In the genomic region with DNA sequence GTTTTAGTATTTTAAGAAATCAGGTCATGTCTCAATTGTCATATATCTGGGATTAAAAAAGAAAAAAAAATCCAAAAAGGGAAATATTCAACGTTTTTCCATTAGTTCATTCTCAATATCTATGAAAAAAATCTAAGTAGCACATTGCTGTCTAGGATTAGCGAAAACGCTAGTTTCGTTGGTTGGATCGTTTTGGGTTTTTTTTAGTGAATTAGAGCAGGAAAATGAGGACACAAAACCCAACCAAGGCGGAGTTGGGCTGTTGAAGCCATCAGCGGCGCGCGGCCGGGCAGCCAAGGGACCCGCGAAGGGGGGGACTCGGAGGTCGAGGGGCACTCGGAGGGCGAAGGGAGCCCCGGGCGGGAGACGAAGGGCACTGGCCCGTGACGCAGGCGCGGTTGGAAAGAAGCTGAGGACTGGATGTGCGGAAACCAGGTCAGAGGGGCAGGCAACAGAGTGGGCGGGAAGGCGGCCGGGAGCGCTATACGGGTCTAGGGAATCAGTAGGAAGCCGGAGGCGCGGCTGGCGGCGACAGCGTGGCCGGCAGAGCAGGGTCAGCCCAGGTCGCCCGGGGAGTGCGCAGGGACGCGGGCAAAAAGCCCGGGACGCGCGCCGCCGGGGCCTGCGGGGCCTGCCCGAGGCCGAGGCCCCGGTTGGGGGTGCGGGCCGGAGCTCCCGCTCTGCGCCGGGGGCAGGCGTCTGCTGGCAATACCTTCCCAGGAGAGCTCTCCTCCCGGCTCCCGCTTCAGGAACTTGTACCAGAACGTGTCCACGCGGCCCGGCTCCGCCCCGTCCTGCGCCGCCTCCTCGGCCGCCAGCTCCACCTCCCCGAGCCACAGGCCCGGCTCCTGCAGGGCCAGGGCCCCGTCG, we compare ENCODE assay signal across 1 cellular context.
A peak's percentile ranks its signal among the peaks of the same experiment; 100 is the strongest.
TF ChIP-seq lines count a peak whose summit lies in the region.

No MANE protein-coding gene starts in this region.

TF ChIP-seq in HepG2, 621 proteins besides CTCF, POLR2A, EP300 and RAD21 (continued from another document and continues in another):
- TF ChIP-seq, protein P1, sequence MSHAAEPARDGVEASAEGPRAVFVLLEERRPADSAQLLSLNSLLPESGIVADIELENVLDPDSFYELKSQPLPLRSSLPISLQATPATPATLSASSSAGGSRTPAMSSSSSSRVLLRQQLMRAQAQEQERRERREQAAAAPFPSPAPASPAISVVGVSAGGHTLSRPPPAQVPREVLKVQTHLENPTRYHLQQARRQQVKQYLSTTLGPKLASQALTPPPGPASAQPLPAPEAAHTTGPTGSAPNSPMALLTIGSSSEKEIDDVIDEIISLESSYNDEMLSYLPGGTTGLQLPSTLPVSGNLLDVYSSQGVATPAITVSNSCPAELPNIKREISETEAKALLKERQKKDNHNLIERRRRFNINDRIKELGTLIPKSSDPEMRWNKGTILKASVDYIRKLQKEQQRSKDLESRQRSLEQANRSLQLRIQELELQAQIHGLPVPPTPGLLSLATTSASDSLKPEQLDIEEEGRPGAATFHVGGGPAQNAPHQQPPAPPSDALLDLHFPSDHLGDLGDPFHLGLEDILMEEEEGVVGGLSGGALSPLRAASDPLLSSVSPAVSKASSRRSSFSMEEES (CRISPR knock-in tag; IDR thresholded peaks at IDR 0.05) = peak; percentile 36; the same call in 1 of the 2 replicates
- 0 out of 2 replicates have a peak, but pooled peaks have one; percentile 70 for TF ChIP-seq HOXA9 (CRISPR knock-in tag; IDR thresholded peaks at IDR 0.05; ENCODE audit: borderline replicate concordance)
- no peak for TF ChIP-seq FOSL1 (CRISPR knock-in tag; IDR thresholded peaks at IDR 0.05; ENCODE audit: borderline replicate concordance)
- no peak for TF ChIP-seq SMYD3 (CRISPR knock-in tag; IDR thresholded peaks at IDR 0.05)
- peak; percentile 67; the same call in 1 of the 2 replicates for TF ChIP-seq ZNF263 (CRISPR knock-in tag; IDR thresholded peaks at IDR 0.05)
- TF ChIP-seq RXRA (CRISPR knock-in tag; IDR thresholded peaks at IDR 0.05) = peak; percentile 96
- TF ChIP-seq CAMTA2 (CRISPR knock-in tag; IDR thresholded peaks at IDR 0.05; ENCODE audit: borderline replicate concordance) = no peak
- TF ChIP-seq U2AF2 (IDR thresholded peaks at IDR 0.05; ENCODE audit: low read depth, low read length) = no peak
- TF ChIP-seq CHCHD3 (CRISPR knock-in tag; IDR thresholded peaks at IDR 0.05) = no peak; the same call in none of the 2 replicates
- TF ChIP-seq, protein P2, sequence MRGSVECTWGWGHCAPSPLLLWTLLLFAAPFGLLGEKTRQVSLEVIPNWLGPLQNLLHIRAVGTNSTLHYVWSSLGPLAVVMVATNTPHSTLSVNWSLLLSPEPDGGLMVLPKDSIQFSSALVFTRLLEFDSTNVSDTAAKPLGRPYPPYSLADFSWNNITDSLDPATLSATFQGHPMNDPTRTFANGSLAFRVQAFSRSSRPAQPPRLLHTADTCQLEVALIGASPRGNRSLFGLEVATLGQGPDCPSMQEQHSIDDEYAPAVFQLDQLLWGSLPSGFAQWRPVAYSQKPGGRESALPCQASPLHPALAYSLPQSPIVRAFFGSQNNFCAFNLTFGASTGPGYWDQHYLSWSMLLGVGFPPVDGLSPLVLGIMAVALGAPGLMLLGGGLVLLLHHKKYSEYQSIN (CRISPR knock-in tag; IDR thresholded peaks at IDR 0.05; ENCODE audit: borderline replicate concordance) = no peak
- no peak; the same call in 1 of the 2 replicates for TF ChIP-seq CREB3 (CRISPR knock-in tag; IDR thresholded peaks at IDR 0.05)
- peak; percentile 59; the same call in 1 of the 2 replicates for TF ChIP-seq MEIS2 (CRISPR knock-in tag; IDR thresholded peaks at IDR 0.05)
- TF ChIP-seq YEATS4 (CRISPR knock-in tag; IDR thresholded peaks at IDR 0.05; ENCODE audit: borderline replicate concordance) = peak; percentile 85
- no peak for TF ChIP-seq SSRP1 (CRISPR knock-in tag; IDR thresholded peaks at IDR 0.05)
- 0 out of 2 replicates have a peak, but pooled peaks have one; percentile 65 for TF ChIP-seq FOXK1 (CRISPR knock-in tag; IDR thresholded peaks at IDR 0.05; ENCODE audit: borderline replicate concordance, low read depth)
- TF ChIP-seq DRAP1 (CRISPR knock-in tag; IDR thresholded peaks at IDR 0.05) = 0 out of 2 replicates have a peak, but pooled peaks have one; percentile 24
- TF ChIP-seq ZBTB2 (CRISPR knock-in tag; IDR thresholded peaks at IDR 0.05; ENCODE audit: low read depth) = peak; percentile 79; the same call in 1 of the 2 replicates
- no peak; the same call in 1 of the 2 replicates for TF ChIP-seq SIN3B (IDR thresholded peaks at IDR 0.05; ENCODE audit: low read length)
- 0 out of 2 replicates have a peak, but pooled peaks have one; percentile 74 for TF ChIP-seq WIZ (CRISPR knock-in tag; IDR thresholded peaks at IDR 0.05)
- no peak for TF ChIP-seq JUND (CRISPR knock-in tag; IDR thresholded peaks at IDR 0.05)
- peak; percentile 79 for TF ChIP-seq RARG (CRISPR knock-in tag; IDR thresholded peaks at IDR 0.05; ENCODE audit: low read depth)
- peak; percentile 57; the same call in 1 of the 2 replicates for TF ChIP-seq ETV6 (CRISPR knock-in tag; conservative IDR thresholded peaks at IDR 0.05)
- TF ChIP-seq, protein P3, sequence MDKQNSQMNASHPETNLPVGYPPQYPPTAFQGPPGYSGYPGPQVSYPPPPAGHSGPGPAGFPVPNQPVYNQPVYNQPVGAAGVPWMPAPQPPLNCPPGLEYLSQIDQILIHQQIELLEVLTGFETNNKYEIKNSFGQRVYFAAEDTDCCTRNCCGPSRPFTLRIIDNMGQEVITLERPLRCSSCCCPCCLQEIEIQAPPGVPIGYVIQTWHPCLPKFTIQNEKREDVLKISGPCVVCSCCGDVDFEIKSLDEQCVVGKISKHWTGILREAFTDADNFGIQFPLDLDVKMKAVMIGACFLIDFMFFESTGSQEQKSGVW (CRISPR knock-in tag; IDR thresholded peaks at IDR 0.05; ENCODE audit: borderline replicate concordance) = no peak
- TF ChIP-seq ZNF331 (CRISPR knock-in tag; IDR thresholded peaks at IDR 0.05) = peak; percentile 69
- TF ChIP-seq HNF4G (IDR thresholded peaks at IDR 0.05; ENCODE audit: borderline replicate concordance, low read depth, low read length) = peak; percentile 71; the same call in 1 of the 2 replicates
- peak; percentile 86; the same call in 1 of the 2 replicates for TF ChIP-seq HNF4G (CRISPR knock-in tag; IDR thresholded peaks at IDR 0.05; ENCODE audit: borderline replicate concordance, low read depth)
- TF ChIP-seq, protein P4, sequence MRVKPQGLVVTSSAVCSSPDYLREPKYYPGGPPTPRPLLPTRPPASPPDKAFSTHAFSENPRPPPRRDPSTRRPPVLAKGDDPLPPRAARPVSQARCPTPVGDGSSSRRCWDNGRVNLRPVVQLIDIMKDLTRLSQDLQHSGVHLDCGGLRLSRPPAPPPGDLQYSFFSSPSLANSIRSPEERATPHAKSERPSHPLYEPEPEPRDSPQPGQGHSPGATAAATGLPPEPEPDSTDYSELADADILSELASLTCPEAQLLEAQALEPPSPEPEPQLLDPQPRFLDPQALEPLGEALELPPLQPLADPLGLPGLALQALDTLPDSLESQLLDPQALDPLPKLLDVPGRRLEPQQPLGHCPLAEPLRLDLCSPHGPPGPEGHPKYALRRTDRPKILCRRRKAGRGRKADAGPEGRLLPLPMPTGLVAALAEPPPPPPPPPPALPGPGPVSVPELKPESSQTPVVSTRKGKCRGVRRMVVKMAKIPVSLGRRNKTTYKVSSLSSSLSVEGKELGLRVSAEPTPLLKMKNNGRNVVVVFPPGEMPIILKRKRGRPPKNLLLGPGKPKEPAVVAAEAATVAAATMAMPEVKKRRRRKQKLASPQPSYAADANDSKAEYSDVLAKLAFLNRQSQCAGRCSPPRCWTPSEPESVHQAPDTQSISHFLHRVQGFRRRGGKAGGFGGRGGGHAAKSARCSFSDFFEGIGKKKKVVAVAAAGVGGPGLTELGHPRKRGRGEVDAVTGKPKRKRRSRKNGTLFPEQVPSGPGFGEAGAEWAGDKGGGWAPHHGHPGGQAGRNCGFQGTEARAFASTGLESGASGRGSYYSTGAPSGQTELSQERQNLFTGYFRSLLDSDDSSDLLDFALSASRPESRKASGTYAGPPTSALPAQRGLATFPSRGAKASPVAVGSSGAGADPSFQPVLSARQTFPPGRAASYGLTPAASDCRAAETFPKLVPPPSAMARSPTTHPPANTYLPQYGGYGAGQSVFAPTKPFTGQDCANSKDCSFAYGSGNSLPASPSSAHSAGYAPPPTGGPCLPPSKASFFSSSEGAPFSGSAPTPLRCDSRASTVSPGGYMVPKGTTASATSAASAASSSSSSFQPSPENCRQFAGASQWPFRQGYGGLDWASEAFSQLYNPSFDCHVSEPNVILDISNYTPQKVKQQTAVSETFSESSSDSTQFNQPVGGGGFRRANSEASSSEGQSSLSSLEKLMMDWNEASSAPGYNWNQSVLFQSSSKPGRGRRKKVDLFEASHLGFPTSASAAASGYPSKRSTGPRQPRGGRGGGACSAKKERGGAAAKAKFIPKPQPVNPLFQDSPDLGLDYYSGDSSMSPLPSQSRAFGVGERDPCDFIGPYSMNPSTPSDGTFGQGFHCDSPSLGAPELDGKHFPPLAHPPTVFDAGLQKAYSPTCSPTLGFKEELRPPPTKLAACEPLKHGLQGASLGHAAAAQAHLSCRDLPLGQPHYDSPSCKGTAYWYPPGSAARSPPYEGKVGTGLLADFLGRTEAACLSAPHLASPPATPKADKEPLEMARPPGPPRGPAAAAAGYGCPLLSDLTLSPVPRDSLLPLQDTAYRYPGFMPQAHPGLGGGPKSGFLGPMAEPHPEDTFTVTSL (CRISPR knock-in tag; IDR thresholded peaks at IDR 0.05; ENCODE audit: borderline replicate concordance) = 0 out of 2 replicates have a peak, but pooled peaks have one; percentile 58
- TF ChIP-seq ZNF17 (CRISPR knock-in tag; IDR thresholded peaks at IDR 0.05) = no peak
- 0 out of 2 replicates have a peak, but pooled peaks have one; percentile 69 for TF ChIP-seq ZNF614 (CRISPR knock-in tag; IDR thresholded peaks at IDR 0.05; ENCODE audit: borderline replicate concordance)
- TF ChIP-seq ZNF616 (CRISPR knock-in tag; IDR thresholded peaks at IDR 0.05; ENCODE audit: low read depth) = no peak
- no peak; the same call in 1 of the 2 replicates for TF ChIP-seq DNMT3B (CRISPR knock-in tag; conservative IDR thresholded peaks at IDR 0.05)
- TF ChIP-seq U2AF1 (optimal IDR thresholded peaks at IDR 0.05; ENCODE audit: low read depth, low read length) = peak; percentile 20
- peak; percentile 97 for TF ChIP-seq ZNF292 (CRISPR knock-in tag; IDR thresholded peaks at IDR 0.05; ENCODE audit: borderline replicate concordance, low read depth)
- TF ChIP-seq NFIB (CRISPR knock-in tag; IDR thresholded peaks at IDR 0.05; ENCODE audit: borderline replicate concordance) = no peak
- TF ChIP-seq ZNF446 (CRISPR knock-in tag; IDR thresholded peaks at IDR 0.05) = peak; percentile 48
- TF ChIP-seq NFE2 (CRISPR knock-in tag; IDR thresholded peaks at IDR 0.05) = no peak
- TF ChIP-seq ZBTB33 (CRISPR knock-in tag; IDR thresholded peaks at IDR 0.05) = no peak
- no peak; the same call in 1 of the 2 replicates for TF ChIP-seq MED13 (CRISPR knock-in tag; IDR thresholded peaks at IDR 0.05)
- no peak for TF ChIP-seq ZNF850 (CRISPR knock-in tag; conservative IDR thresholded peaks at IDR 0.05)
- TF ChIP-seq ZNF547 (CRISPR knock-in tag; IDR thresholded peaks at IDR 0.05) = peak; percentile 28
- TF ChIP-seq ELF4 (CRISPR knock-in tag; IDR thresholded peaks at IDR 0.05; ENCODE audit: borderline replicate concordance) = peak; percentile 54; the same call in 1 of the 2 replicates
- no peak for TF ChIP-seq ZNF101 (CRISPR knock-in tag; IDR thresholded peaks at IDR 0.05; ENCODE audit: borderline replicate concordance, low read depth)
- 0 out of 2 replicates have a peak, but pooled peaks have one; percentile 84 for TF ChIP-seq ZNF713 (CRISPR knock-in tag; IDR thresholded peaks at IDR 0.05)
- TF ChIP-seq HMGA1 (CRISPR knock-in tag; conservative IDR thresholded peaks at IDR 0.05) = no peak
- TF ChIP-seq NFATC3 (CRISPR knock-in tag; IDR thresholded peaks at IDR 0.05) = peak; percentile 93
- peak; percentile 72; the same call in 1 of the 2 replicates for TF ChIP-seq THAP11 (CRISPR knock-in tag; IDR thresholded peaks at IDR 0.05)
- TF ChIP-seq BCL3 (CRISPR knock-in tag; IDR thresholded peaks at IDR 0.05) = peak; percentile 80
